In the genomic region with DNA sequence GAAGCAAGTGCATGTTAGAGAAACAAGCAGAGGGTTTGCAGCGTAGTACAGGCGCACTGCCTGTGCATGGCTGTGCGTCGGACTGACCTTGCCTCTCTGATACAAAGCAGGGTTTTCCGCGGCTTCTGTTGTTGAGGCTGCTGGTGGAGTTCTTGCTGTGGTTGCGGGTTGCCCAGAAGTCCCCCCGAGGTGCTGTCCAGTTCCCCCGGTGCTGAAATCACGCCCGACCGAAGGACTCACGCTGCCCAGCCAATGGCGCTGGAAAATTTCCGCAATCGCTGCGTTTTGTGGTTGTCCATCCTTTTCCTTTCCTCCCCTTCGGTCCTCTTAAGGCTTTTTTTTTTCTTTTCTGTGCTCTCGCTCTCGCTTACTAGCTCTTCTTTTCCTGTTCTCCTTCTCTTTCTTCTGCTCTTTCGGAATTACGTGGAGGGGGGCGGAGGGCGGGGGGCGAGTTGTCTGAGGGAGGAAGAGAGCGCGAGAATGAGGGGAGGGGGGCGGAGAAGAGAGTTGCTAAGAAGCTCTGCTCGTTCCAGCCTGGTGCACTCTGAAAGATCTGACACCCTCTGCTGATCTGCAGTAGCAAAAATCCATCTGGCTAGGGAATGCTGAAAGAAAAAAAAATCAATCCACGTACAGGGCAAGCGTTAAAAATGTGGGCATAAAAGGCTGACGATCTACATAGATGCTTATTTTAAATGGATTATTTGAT, we compare ENCODE assay signal across 8 cellular contexts. TPM values are rescaled to one million over a fixed set of nuclear protein-coding genes. Genes with fewer than 3 reads are reported as not detected.
DNase-seq lines count a peak whose midpoint lies in the region; ATAC-seq and TF ChIP-seq lines count a peak whose summit lies in the region.

TSS of gene SLITRK1 (minus strand) at position 558 of the 709 bp plus-strand sequence. CDS start 967 bp downstream, outside the sequence.

- no peak within 1 kb of the TSS for H3K27ac ChIP-seq in upper lobe of right lung

- TF ChIP-seq CTCF in astrocyte of the spinal cord (IDR thresholded peaks at IDR 0.05; ENCODE audit: low read depth, low read length) (no peak), kidney epithelial cell (IDR thresholded peaks at IDR 0.05; ENCODE audit: insufficient read depth, low read length, poor library complexity, severe bottlenecking) (no peak), upper lobe of right lung (IDR thresholded peaks at IDR 0.05) (no peak)

- in situ Hi-C loops in astrocyte of the spinal cord (cut with HindIII; ENCODE audit: low sequenced_read_pairs): no loop called here

- H3K4me1 ChIP-seq in upper lobe of right lung: no peaks in the 10 kb centered on the region

- peak; percentile 27 for DNase-seq in activated CD4-positive, alpha-beta T cell treated with anti-CD3 and anti-CD28 coated beads for 48 hours
- no peak for DNase-seq in activated CD4-positive, alpha-beta T cell treated with anti-CD3 and anti-CD28 coated beads for 4 hours
- DNase-seq in NCI-H2227 (lab: John Stamatoyannopoulos, UW; ENCODE audit: unreplicated experiment) (peak; percentile 54), astrocyte of the spinal cord (ENCODE audit: low read depth, low spot score) (peak; percentile 75), kidney epithelial cell (ENCODE audit: low read depth) (peak; percentile 19), upper lobe of right lung (peak; percentile 72)
- DNase-seq in stimulated activated CD4-positive, alpha-beta T cell treated with anti-CD3 and anti-CD28 coated beads, Interleukin-4, amount 100 ng/mL, for 1 hour: no peak

- H3K4me3 ChIP-seq in astrocyte of the spinal cord (ENCODE audit: low read depth, low read length): peak within 1 kb of the TSS; percentile 37
- H3K4me3 ChIP-seq in kidney epithelial cell (ENCODE audit: low read depth, low read length): peak within 1 kb of the TSS; percentile 3
- H3K4me3 ChIP-seq in upper lobe of right lung: no peak within 1 kb of the TSS

- H3K27me3 ChIP-seq in kidney epithelial cell (ENCODE audit: control insufficient read depth, insufficient read depth, low read length) (peaks cover 44% of the 10 kb centered on the region), upper lobe of right lung (peaks cover 49% of the 10 kb centered on the region)

- intact Hi-C loops in upper lobe of right lung (cut with DNase I): no loop called here

- peak; percentile 57 for ATAC-seq in upper lobe of right lung
- ATAC-seq in HG03571 (IDR thresholded peaks at IDR 0.05; ENCODE audit: unreplicated experiment): no peak

- H3K9me3 ChIP-seq in upper lobe of right lung: no peaks in the 10 kb centered on the region

- H3K36me3 ChIP-seq in kidney epithelial cell (ENCODE audit: control insufficient read depth, insufficient read depth, low read length) (no peaks in the 10 kb centered on the region), upper lobe of right lung (no peaks in the 10 kb centered on the region)

RNA-seq across cellular contexts. Expression of gene SLITRK1, which starts in this region (rescaled TPM):
- total RNA-seq in kidney epithelial cell (not detected in 2 replicates), upper lobe of right lung (not detected)

Comparison
In these comparisons a context has a peak if more than half of its experiments do, and no peak if none do; other contexts are left out.
1. DNase-seq: peak in activated CD4-positive, alpha-beta T cell treated with anti-CD3 and anti-CD28 coated beads for 48 hours (single experiment), NCI-H2227 (single experiment) and astrocyte of the spinal cord (single experiment); none in activated CD4-positive, alpha-beta T cell treated with anti-CD3 and anti-CD28 coated beads for 4 hours (0 of 2) and stimulated activated CD4-positive, alpha-beta T cell treated with anti-CD3 and anti-CD28 coated beads, Interleukin-4, amount 100 ng/mL, for 1 hour (single experiment).
2. Peak in DNase-seq and H3K4me3 ChIP-seq in kidney epithelial cell; RNA of the gene not detected or under 1 TPM.
3. Peak in DNase-seq and ATAC-seq in upper lobe of right lung; RNA of the gene not detected or under 1 TPM.